In genomic region chr5:120463026-120463770, GRCh38 we compare ENCODE assay signal across 1 cellular context.
TF ChIP-seq lines count a peak whose summit lies in the region.

No MANE protein-coding gene starts in this region.

TF ChIP-seq in K562, 482 proteins besides CTCF, POLR2A, EP300 and RAD21 (continued from another document):
- TF ChIP-seq HBP1 (CRISPR knock-in tag; IDR thresholded peaks at IDR 0.05) (no peak), NR3C1 (CRISPR knock-in tag; IDR thresholded peaks at IDR 0.05) (no peak), PHTF2 (CRISPR knock-in tag; IDR thresholded peaks at IDR 0.05) (no peak), MAFF (IDR thresholded peaks at IDR 0.05; ENCODE audit: low read length) (no peak), ZNF740 (CRISPR knock-in tag; IDR thresholded peaks at IDR 0.05) (no peak), ZNF740 (tag; IDR thresholded peaks at IDR 0.05) (peak in 1 of 2 experiments; percentile 70; a peak in 1 of 4 replicates)
TF ChIP-seq in K562: peak in this region for 4.
